27 cellular contexts compared by ENCODE assay signal in the genomic region with DNA sequence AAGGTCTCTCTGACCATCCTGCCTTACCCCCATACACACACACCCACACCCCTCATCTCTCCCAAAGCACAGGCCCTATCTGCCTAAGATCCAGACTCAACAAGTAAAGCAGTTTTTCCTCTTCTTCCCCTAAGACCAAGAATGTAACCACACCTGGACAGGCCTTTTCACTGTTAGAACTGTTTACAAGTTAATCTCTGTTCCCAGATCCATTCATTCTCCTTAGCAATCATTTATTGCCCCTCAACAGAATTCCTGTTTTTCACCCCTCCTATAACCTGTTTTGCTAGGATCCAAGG. TPM values are rescaled to one million over a fixed set of nuclear protein-coding genes. Genes with fewer than 3 reads are reported as not detected.
DNase-seq lines count a peak whose midpoint lies in the region; ATAC-seq, FAIRE-seq and TF ChIP-seq lines count a peak whose summit lies in the region.
"Had no signal": no experiment of that assay in that cellular context is flagged by ENCODE, and none has a peak within 500 bp of the region (broad histone marks: within the 10 kb centered on the region; RNA-seq: fewer than 3 reads in every experiment).

No MANE protein-coding gene starts in this region.

- H2AFZ ChIP-seq in GM23338 (no peak overlapping the region), KMS-11 (ENCODE audit: low read depth) (no peak overlapping the region), H1 (ENCODE audit: low read length) (no peak overlapping the region), mesenchymal stem cell (ENCODE audit: low read depth, low read length) (no peak overlapping the region)

- H3K27ac ChIP-seq in GM23338 (ENCODE audit: low read depth): 0 out of 2 replicates have a peak overlapping the region, but pooled peaks have one; percentile 64
- no peak overlapping the region for H3K27ac ChIP-seq in KMS-11
- no peak overlapping the region for H3K27ac ChIP-seq in H1 (ENCODE audit: low read depth, low read length)
- no peak overlapping the region for H3K27ac ChIP-seq in mesenchymal stem cell (ENCODE audit: low read length, poor library complexity, severe bottlenecking)
- H3K27ac ChIP-seq: BLaER1 treated with 17β-estradiol and CSF1 and Interleukin-3, amounts not matched to agents 10 nM and 100 nM; HL-60 had no signal

- no peaks in the 10 kb centered on the region for H3F3A ChIP-seq in GM23338 (replicated peaks; ENCODE audit: low read depth)

- H3K9ac ChIP-seq in KMS-11 (no peak overlapping the region), H1 (replicated peaks in 1 of 4; ENCODE audit: extremely low read depth in 1 of 4, low read depth in 3 of 4, low read length in 3 of 4) (no peak overlapping the region; a peak in 1 of 7 replicates), mesenchymal stem cell (ENCODE audit: low read length) (no peak overlapping the region)
- H3K9ac ChIP-seq: BLaER1 treated with 17β-estradiol and CSF1 and Interleukin-3, amounts not matched to agents 10 nM and 100 nM had no signal

- FAIRE-seq in H1 (lab: Jason Lieb, UNC): no peak
- FAIRE-seq: GM12891, GM18507, H54 had no signal

- TF ChIP-seq EP300 in H1 (IDR thresholded peaks at IDR 0.05; ENCODE audit: borderline replicate concordance in 1 of 2, low read depth in 2 of 2, low read length in 2 of 2): no peak

- no peak overlapping the region for H4K5ac ChIP-seq in H1 (ENCODE audit: insufficient read length, low read depth, low read length)

- TF ChIP-seq RAD21 in H1 (IDR thresholded peaks at IDR 0.05 in 1 of 2, conservative IDR thresholded peaks at IDR 0.05 in 1 of 2; ENCODE audit: low read depth in 2 of 2, low read length in 2 of 2): no peak

- H3K4ac ChIP-seq in H1 (replicated peaks; ENCODE audit: insufficient read length, low read depth, low read length) (no peak overlapping the region), mesenchymal stem cell (ENCODE audit: low read depth in 1 of 2, low read length in 2 of 2) (no peak overlapping the region)

- POLR2A ChIA-PET in H1 (lab: Charles Lee; ENCODE audit: partially characterized antibody): interaction anchor here (1.1 to 3.0 kb wide), 3 partner anchors 12 to 35 kb away, joined by 5 to 12 read pairs (median 5); partner anchors contain the start of genes ACIN1 and C14orf119

- H2BK120ac ChIP-seq in H1 (replicated peaks; ENCODE audit: low read depth, low read length) (no peak overlapping the region), mesenchymal stem cell (ENCODE audit: low read depth, low read length) (no peak overlapping the region)

- peaks cover 4% of the 10 kb centered on the region; the same call in 1 of the 3 replicates for H3K36me3 Mint-ChIP-seq in GM23338 (ENCODE audit: low read depth)
- H3K36me3 Mint-ChIP-seq in activated T-helper 1 cell treated with anti-CD3 and anti-CD28 coated beads, Interleukin-12 subunit alpha, Interleukin-12 subunit beta, Interleukin-2, Interleukin-4 antibody, amounts not matched to agents 30 ng/mL and 10 ng/mL and 1 ng/mL, durations not matched to agents 14 hours and 24 hours and 36 hours (ENCODE audit: low read depth): no peaks in the 10 kb centered on the region
- H3K36me3 Mint-ChIP-seq: CD4-positive, alpha-beta memory T cell had no signal

- no peak overlapping the region for H3K23ac ChIP-seq in H1 (ENCODE audit: insufficient read length)
- H3K23ac ChIP-seq in mesenchymal stem cell (ENCODE audit: low read length in 2 of 2): no peak overlapping the region

- H3K18ac ChIP-seq in H1 (ENCODE audit: extremely low read depth, low read length): no peak overlapping the region
- H3K18ac ChIP-seq in mesenchymal stem cell (ENCODE audit: low read depth in 1 of 2, low read length in 2 of 2): no peak overlapping the region

- no peak for TF ChIP-seq POLR2A in H1 (IDR thresholded peaks at IDR 0.05; ENCODE audit: control extremely low read depth in 1 of 2, low read depth in 2 of 2, low read length in 2 of 2)

- H2BK15ac ChIP-seq in H1 (ENCODE audit: low read length): peak overlapping the region; percentile 62; the same call in 1 of the 2 replicates
- H2BK15ac ChIP-seq in mesenchymal stem cell (ENCODE audit: low read depth, poor library complexity, severe bottlenecking): no peak overlapping the region

- H2AK5ac ChIP-seq in H1 (ENCODE audit: low read depth, low read length): no peak overlapping the region
- peak overlapping the region; percentile 31 for H2AK5ac ChIP-seq in mesenchymal stem cell (ENCODE audit: low read length, severe bottlenecking)

- intact Hi-C loops in activated T-helper 1 cell treated with anti-CD3 and anti-CD28 coated beads, Interleukin-12 subunit alpha, Interleukin-12 subunit beta, Interleukin-2, Interleukin-4 antibody, amounts not matched to agents 30 ng/mL and 10 ng/mL and 1 ng/mL, durations not matched to agents 14 hours and 24 hours and 36 hours (cut with micrococcal nuclease): no loop called here

- H3K9me2 ChIP-seq in GM23338 (ENCODE audit: insufficient read depth): 0 out of 2 replicates have a peak, but pooled peaks cover 4% of the 10 kb centered on the region

- no peaks in the 10 kb centered on the region for H3K79me1 ChIP-seq in H1 (ENCODE audit: low read depth, low read length)
- H3K79me1 ChIP-seq in mesenchymal stem cell (replicated peaks; ENCODE audit: low read length, poor library complexity, severe bottlenecking): peaks cover 2% of the 10 kb centered on the region

- H4K8ac ChIP-seq in H1 (ENCODE audit: extremely low read depth, insufficient read depth, low read length) (no peak overlapping the region), mesenchymal stem cell (ENCODE audit: low read length) (no peak overlapping the region)

- ATAC-seq in GM23338: no peak
- no peak for ATAC-seq in GM21529 (IDR thresholded peaks at IDR 0.05; ENCODE audit: unreplicated experiment)
- no peak for ATAC-seq in HG03280 (IDR thresholded peaks at IDR 0.05; ENCODE audit: unreplicated experiment)
- ATAC-seq: Panc1, SK-N-SH treated with all-trans-retinoic acid at 6 μM for 48 hours had no signal

- H3K4me1 ChIP-seq in GM23338 (ENCODE audit: insufficient read depth) (peaks cover 12% of the 10 kb centered on the region), KMS-11 (ENCODE audit: low read depth, poor library complexity, severe bottlenecking) (peaks cover 17% of the 10 kb centered on the region), H1 (replicated peaks in 1 of 4; ENCODE audit: control insufficient read depth in 3 of 4, insufficient read depth in 4 of 4, low read length in 3 of 4) (peaks cover 6 to 15% (median 9%) of the 10 kb centered on the region in 4 experiments; a peak in 4 of 7 replicates), mesenchymal stem cell (ENCODE audit: control insufficient read depth, insufficient read depth, low read depth, low read length) (peaks cover 6% of the 10 kb centered on the region)

- H3K36me3 ChIP-seq in GM23338 (ENCODE audit: insufficient read depth): no peaks in the 10 kb centered on the region
- H3K36me3 ChIP-seq in KMS-11 (ENCODE audit: insufficient read depth): no peaks in the 10 kb centered on the region
- H3K36me3 ChIP-seq in H1 (ENCODE audit: control insufficient read depth in 2 of 4, insufficient read depth in 4 of 4, low read length in 3 of 4): no peaks in the 10 kb centered on the region
- no peaks in the 10 kb centered on the region for H3K36me3 ChIP-seq in mesenchymal stem cell (ENCODE audit: control insufficient read depth in 1 of 2, insufficient read depth in 2 of 2, low read depth in 1 of 2, low read length in 2 of 2)
- H3K36me3 ChIP-seq: BLaER1 treated with 17β-estradiol and CSF1 and Interleukin-3, amounts not matched to agents 10 nM and 100 nM had no signal

- peaks cover 15% of the 10 kb centered on the region for H3K27me3 Mint-ChIP-seq in GM23338 (ENCODE audit: insufficient read depth, low read depth, poor library complexity)
- H3K27me3 Mint-ChIP-seq in activated T-helper 1 cell treated with anti-CD3 and anti-CD28 coated beads, Interleukin-12 subunit alpha, Interleukin-12 subunit beta, Interleukin-2, Interleukin-4 antibody, amounts not matched to agents 30 ng/mL and 10 ng/mL and 1 ng/mL, durations not matched to agents 14 hours and 24 hours and 36 hours (ENCODE audit: insufficient read depth): peaks cover 17% of the 10 kb centered on the region
- H3K27me3 Mint-ChIP-seq: CD4-positive, alpha-beta memory T cell had no signal

- no peaks in the 10 kb centered on the region for H4K20me1 ChIP-seq in GM23338 (replicated peaks; ENCODE audit: insufficient read depth)
- no peaks in the 10 kb centered on the region for H4K20me1 ChIP-seq in KMS-11 (ENCODE audit: insufficient read depth)
- no peaks in the 10 kb centered on the region for H4K20me1 ChIP-seq in H1 (replicated peaks in 1 of 2; ENCODE audit: control insufficient read depth in 1 of 2, insufficient read depth in 2 of 2, low read length in 2 of 2)

- H3K4me3 ChIP-seq in GM23338: 0 out of 2 replicates have a peak overlapping the region, but pooled peaks have one; percentile 22
- no peak overlapping the region for H3K4me3 ChIP-seq in KMS-11 (IDR thresholded peaks at IDR 0.05; ENCODE audit: insufficient read depth, low read depth, low read length)
- H3K4me3 ChIP-seq in H1 (ENCODE audit: extremely low read depth in 1 of 4, insufficient read depth in 2 of 4, low read depth in 3 of 4, low read length in 4 of 4): no peak overlapping the region
- no peak overlapping the region for H3K4me3 ChIP-seq in mesenchymal stem cell (ENCODE audit: insufficient read depth in 1 of 2, low read depth in 1 of 2, low read length in 2 of 2)
- H3K4me3 ChIP-seq: BLaER1 treated with 17β-estradiol and CSF1 and Interleukin-3, amounts not matched to agents 10 nM and 100 nM had no signal

- TF ChIP-seq CTCF in GM23338 (conservative IDR thresholded peaks at IDR 0.05; ENCODE audit: low read depth in 2 of 2) (no peak), KMS-11 (conservative IDR thresholded peaks at IDR 0.05; ENCODE audit: low read depth, low read length) (no peak), H1 (IDR thresholded peaks at IDR 0.05; ENCODE audit: control extremely low read depth in 1 of 3, insufficient read depth in 1 of 3, low read depth in 1 of 3, low read length in 3 of 3) (no peak)

- no peak overlapping the region; the same call in 2 of the 3 replicates for H3K4me3 Mint-ChIP-seq in GM23338
- no peak overlapping the region for H3K4me3 Mint-ChIP-seq in activated T-helper 1 cell treated with anti-CD3 and anti-CD28 coated beads, Interleukin-12 subunit alpha, Interleukin-12 subunit beta, Interleukin-2, Interleukin-4 antibody, amounts not matched to agents 30 ng/mL and 10 ng/mL and 1 ng/mL, durations not matched to agents 14 hours and 24 hours and 36 hours
- H3K4me3 Mint-ChIP-seq: CD4-positive, alpha-beta memory T cell had no signal

- H3K4me1 Mint-ChIP-seq in GM23338: peaks cover 27% of the 10 kb centered on the region
- H3K4me1 Mint-ChIP-seq in activated T-helper 1 cell treated with anti-CD3 and anti-CD28 coated beads, Interleukin-12 subunit alpha, Interleukin-12 subunit beta, Interleukin-2, Interleukin-4 antibody, amounts not matched to agents 30 ng/mL and 10 ng/mL and 1 ng/mL, durations not matched to agents 14 hours and 24 hours and 36 hours (ENCODE audit: low read depth): no peaks in the 10 kb centered on the region
- H3K4me1 Mint-ChIP-seq: CD4-positive, alpha-beta memory T cell had no signal

- H3K23me2 ChIP-seq in H1 (ENCODE audit: low read depth, low read length): no peaks in the 10 kb centered on the region; the same call in 1 of the 2 replicates

- no peak overlapping the region for H3K27ac Mint-ChIP-seq in GM23338
- H3K27ac Mint-ChIP-seq in activated T-helper 1 cell treated with anti-CD3 and anti-CD28 coated beads, Interleukin-12 subunit alpha, Interleukin-12 subunit beta, Interleukin-2, Interleukin-4 antibody, amounts not matched to agents 30 ng/mL and 10 ng/mL and 1 ng/mL, durations not matched to agents 14 hours and 24 hours and 36 hours: no peak overlapping the region
- H3K27ac Mint-ChIP-seq: CD4-positive, alpha-beta memory T cell had no signal

- CTCF ChIA-PET in H1 (lab: Charles Lee; ENCODE audit: partially characterized antibody): interaction anchor here (0.7 to 1.3 kb wide), 3 partner anchors 24 to 34 kb away, joined by 3 read pairs; no protein-coding TSS in a partner anchor

- H2BK12ac ChIP-seq in H1 (ENCODE audit: low read depth, low read length) (no peak overlapping the region), mesenchymal stem cell (ENCODE audit: low read length in 2 of 2) (no peak overlapping the region)

- H3K27me3 ChIP-seq in GM23338 (ENCODE audit: insufficient read depth) (no peaks in the 10 kb centered on the region), KMS-11 (ENCODE audit: insufficient read depth, low read depth) (no peaks in the 10 kb centered on the region), H1 (replicated peaks in 1 of 4; ENCODE audit: control insufficient read depth in 3 of 4, extremely low read depth in 1 of 4, insufficient read depth in 3 of 4, low read length in 3 of 4) (no peaks in the 10 kb centered on the region; a peak in 4 of 7 replicates), mesenchymal stem cell (ENCODE audit: control insufficient read depth in 1 of 2, insufficient read depth in 1 of 2, low read length in 2 of 2) (peaks cover 3 to 4% of the 10 kb centered on the region in 2 experiments)
- H3K27me3 ChIP-seq: BLaER1 treated with 17β-estradiol and CSF1 and Interleukin-3, amounts not matched to agents 10 nM and 100 nM had no signal

- DNase-seq in GM23338 (ENCODE audit: low spot score): no peak
- no peak for DNase-seq in H1 (ENCODE audit: low read depth in 1 of 2, low spot score in 2 of 2)
- no peak for DNase-seq in mesenchymal stem cell
- DNase-seq in NCI-H345 treated with DMSO at 0.1 percent for 48 hours (lab: John Stamatoyannopoulos, UW; ENCODE audit: unreplicated experiment): no peak
- DNase-seq in activated T-helper 1 cell treated with anti-CD3 and anti-CD28 coated beads, Interleukin-12 subunit alpha, Interleukin-12 subunit beta, Interleukin-2, Interleukin-4 antibody, amounts not matched to agents 30 ng/mL and 10 ng/mL and 1 ng/mL, durations not matched to agents 14 hours and 24 hours and 36 hours (ENCODE audit: low spot score): no peak
- DNase-seq: 8988T; CD4-positive, alpha-beta memory T cell; Kasumi-1; NCI-H1048; NCI-H1417 treated with DMSO at 0.1 percent for 48 hours; NCI-H1930; NCI-H2227 treated with DMSO at 0.1 percent for 48 hours; NCI-H524; NCI-H774 had no signal

- H4K91ac ChIP-seq in H1 (replicated peaks; ENCODE audit: insufficient read length, low read length) (no peak overlapping the region), mesenchymal stem cell (ENCODE audit: low read length) (no peak overlapping the region)

- H3K79me2 ChIP-seq in GM23338 (replicated peaks; ENCODE audit: insufficient read depth) (no peaks in the 10 kb centered on the region), KMS-11 (ENCODE audit: insufficient read depth, low read depth) (no peaks in the 10 kb centered on the region), H1 (ENCODE audit: control insufficient read depth in 1 of 2, insufficient read depth in 2 of 2, low read length in 2 of 2) (no peaks in the 10 kb centered on the region)

- no peak overlapping the region for H3K56ac ChIP-seq in H1 (replicated peaks; ENCODE audit: insufficient read length, low read depth, low read length)

- H3K9me3 ChIP-seq in H1 (ENCODE audit: insufficient read depth in 2 of 2, low read depth in 1 of 2, low read length in 1 of 2): peaks cover 3 to 4% of the 10 kb centered on the region in 2 experiments; a peak in 2 of 4 replicates
- no peaks in the 10 kb centered on the region for H3K9me3 ChIP-seq in mesenchymal stem cell (ENCODE audit: control insufficient read depth, low read length)

- H2BK5ac ChIP-seq in H1 (ENCODE audit: low read depth, low read length): no peak overlapping the region; the same call in 1 of the 2 replicates
- no peak overlapping the region for H2BK5ac ChIP-seq in mesenchymal stem cell (ENCODE audit: low read depth, low read length, poor library complexity, severe bottlenecking)

- H3K4me2 ChIP-seq in GM23338 (peak overlapping the region; percentile 17; the same call in 1 of the 2 replicates), KMS-11 (peak overlapping the region; percentile 48; the same call in 1 of the 2 replicates), H1 (ENCODE audit: insufficient read depth in 1 of 2, low read depth in 2 of 2, low read length in 2 of 2) (no peak overlapping the region), mesenchymal stem cell (ENCODE audit: low read length, poor library complexity, severe bottlenecking) (no peak overlapping the region)

- H3K14ac ChIP-seq in H1 (ENCODE audit: insufficient read length): no peak overlapping the region
- H3K14ac ChIP-seq in mesenchymal stem cell (ENCODE audit: low read length in 2 of 2): no peak overlapping the region

- H2BK20ac ChIP-seq in H1 (ENCODE audit: low read length): peak overlapping the region; percentile 23; the same call in 1 of the 2 replicates

- peaks cover 5% of the 10 kb centered on the region; the same call in 2 of the 3 replicates for H3K9me3 Mint-ChIP-seq in GM23338
- no peaks in the 10 kb centered on the region for H3K9me3 Mint-ChIP-seq in activated T-helper 1 cell treated with anti-CD3 and anti-CD28 coated beads, Interleukin-12 subunit alpha, Interleukin-12 subunit beta, Interleukin-2, Interleukin-4 antibody, amounts not matched to agents 30 ng/mL and 10 ng/mL and 1 ng/mL, durations not matched to agents 14 hours and 24 hours and 36 hours
- H3K9me3 Mint-ChIP-seq: CD4-positive, alpha-beta memory T cell had no signal

RNA-seq across cellular contexts. Expression of gene CIROP, which starts 1.9 kb away (rescaled TPM):
- total RNA-seq in GM23338 (2014; rRNA removed; shearing (Covaris generic)): not detected in 2 replicates
- polyA plus RNA-seq in GM23338 (2016; fragmentation: Nextera tagmentation; extraction: Ambion mirVana): not detected in 2 replicates
- total RNA-seq in H1 (2021; fragmentation: NEBNext Ultra II Directional; extraction: Animal tissue kit (Norgen Biotek cat#: 25700)): not detected in 2 replicates
- polyA plus RNA-seq in H1 (2011; rRNA removed): 0.03 and 0.06 TPM in 2 replicates
- not detected for polyA plus RNA-seq in H1 (2011; cell fraction: cytosol; rRNA removed)
- 0.17 TPM for polyA plus RNA-seq in H1 (2011; cell fraction: nucleus; rRNA removed)
- 0.07 to 0.13 TPM in 2 of 4 replicates, not detected in the others for polyA plus RNA-seq in H1 (2012, experiment 1 of 2)
- not detected for polyA plus RNA-seq in H1 (2012, experiment 2 of 2)
- 0.02 TPM for polyA plus RNA-seq in H1 (2013, experiment 1 of 2)
- 0.02 TPM for polyA plus RNA-seq in H1 (2013, experiment 2 of 2)
- polyA minus RNA-seq in H1 (2011; rRNA and poly(A)+ RNA removed): 0.13 TPM in 1 of 2 replicates, not detected in the other
- polyA minus RNA-seq in H1 (2011; cell fraction: cytosol; rRNA and poly(A)+ RNA removed): not detected
- not detected for polyA minus RNA-seq in H1 (2011; cell fraction: nucleus; rRNA and poly(A)+ RNA removed)
- not detected for polyA plus RNA-seq in mesenchymal stem cell (2013, experiment 1 of 2)
- not detected for polyA plus RNA-seq in mesenchymal stem cell (2013, experiment 2 of 2)
- total RNA-seq in activated T-helper 1 cell treated with anti-CD3 and anti-CD28 coated beads, Interleukin-12 subunit alpha, Interleukin-12 subunit beta, Interleukin-2, Interleukin-4 antibody, amounts not matched to agents 30 ng/mL and 10 ng/mL and 1 ng/mL, durations not matched to agents 14 hours and 24 hours and 36 hours: not detected in 2 replicates
- total RNA-seq: CD4-positive, alpha-beta memory T cell; G401; HT-29; MCF 10A had no signal
- polyA plus RNA-seq: CD4-positive, alpha-beta memory T cell had no signal

RNA-seq across cellular contexts. Expression of gene C14orf119, which starts 11.4 kb away (rescaled TPM):
- 49.4 and 57.4 TPM in 2 replicates for total RNA-seq in GM23338 (2014; rRNA removed; shearing (Covaris generic))
- 114 and 118 TPM in 2 replicates for polyA plus RNA-seq in GM23338 (2016; fragmentation: Nextera tagmentation; extraction: Ambion mirVana)
- 78.1 and 91.2 TPM in 2 replicates for total RNA-seq in H1 (2021; fragmentation: NEBNext Ultra II Directional; extraction: Animal tissue kit (Norgen Biotek cat#: 25700))
- 49.8 and 94.0 TPM in 2 replicates for polyA plus RNA-seq in H1 (2011; rRNA removed)
- polyA plus RNA-seq in H1 (2011; cell fraction: cytosol; rRNA removed): 60.3 TPM
- 39.8 TPM for polyA plus RNA-seq in H1 (2011; cell fraction: nucleus; rRNA removed)
- 52.5 to 86.4 TPM (median 81.7 TPM) in 4 replicates for polyA plus RNA-seq in H1 (2012, experiment 1 of 2)
- polyA plus RNA-seq in H1 (2012, experiment 2 of 2): 22.6 TPM
- 32.8 TPM for polyA plus RNA-seq in H1 (2013, experiment 1 of 2)
- 35.7 TPM for polyA plus RNA-seq in H1 (2013, experiment 2 of 2)
- polyA minus RNA-seq in H1 (2011; rRNA and poly(A)+ RNA removed): 92.8 and 117 TPM in 2 replicates
- 28.5 TPM for polyA minus RNA-seq in H1 (2011; cell fraction: cytosol; rRNA and poly(A)+ RNA removed)
- 34.4 TPM for polyA minus RNA-seq in H1 (2011; cell fraction: nucleus; rRNA and poly(A)+ RNA removed)
- 50.4 TPM for polyA plus RNA-seq in mesenchymal stem cell (2013, experiment 1 of 2)
- 51.9 TPM for polyA plus RNA-seq in mesenchymal stem cell (2013, experiment 2 of 2)
- total RNA-seq in activated T-helper 1 cell treated with anti-CD3 and anti-CD28 coated beads, Interleukin-12 subunit alpha, Interleukin-12 subunit beta, Interleukin-2, Interleukin-4 antibody, amounts not matched to agents 30 ng/mL and 10 ng/mL and 1 ng/mL, durations not matched to agents 14 hours and 24 hours and 36 hours: 49.7 and 55.6 TPM in 2 replicates

RNA-seq across cellular contexts. Expression of gene ACIN1, which starts 11.8 kb away (rescaled TPM):
- total RNA-seq in GM23338 (2014; rRNA removed; shearing (Covaris generic)): 169 and 172 TPM in 2 replicates
- polyA plus RNA-seq in GM23338 (2016; fragmentation: Nextera tagmentation; extraction: Ambion mirVana): 73.6 and 76.1 TPM in 2 replicates
- total RNA-seq in H1 (2021; fragmentation: NEBNext Ultra II Directional; extraction: Animal tissue kit (Norgen Biotek cat#: 25700)): 233 and 237 TPM in 2 replicates
- 132 and 153 TPM in 2 replicates for polyA plus RNA-seq in H1 (2011; rRNA removed)
- polyA plus RNA-seq in H1 (2011; cell fraction: cytosol; rRNA removed): 184 TPM
- polyA plus RNA-seq in H1 (2011; cell fraction: nucleus; rRNA removed): 411 TPM
- 220 to 270 TPM (median 242 TPM) in 4 replicates for polyA plus RNA-seq in H1 (2012, experiment 1 of 2)
- polyA plus RNA-seq in H1 (2012, experiment 2 of 2): 88.4 TPM
- polyA plus RNA-seq in H1 (2013, experiment 1 of 2): 173 TPM
- polyA plus RNA-seq in H1 (2013, experiment 2 of 2): 154 TPM
- 167 and 168 TPM in 2 replicates for polyA minus RNA-seq in H1 (2011; rRNA and poly(A)+ RNA removed)
- polyA minus RNA-seq in H1 (2011; cell fraction: cytosol; rRNA and poly(A)+ RNA removed): 126 TPM
- polyA minus RNA-seq in H1 (2011; cell fraction: nucleus; rRNA and poly(A)+ RNA removed): 251 TPM
- 96.0 TPM for polyA plus RNA-seq in mesenchymal stem cell (2013, experiment 1 of 2)
- 87.5 TPM for polyA plus RNA-seq in mesenchymal stem cell (2013, experiment 2 of 2)
- total RNA-seq in activated T-helper 1 cell treated with anti-CD3 and anti-CD28 coated beads, Interleukin-12 subunit alpha, Interleukin-12 subunit beta, Interleukin-2, Interleukin-4 antibody, amounts not matched to agents 30 ng/mL and 10 ng/mL and 1 ng/mL, durations not matched to agents 14 hours and 24 hours and 36 hours: 221 and 225 TPM in 2 replicates

RNA-seq across cellular contexts. Expression of gene CEBPE, which starts 12.4 kb away (rescaled TPM):
- not detected in 2 replicates for total RNA-seq in GM23338 (2014; rRNA removed; shearing (Covaris generic))
- polyA plus RNA-seq in GM23338 (2016; fragmentation: Nextera tagmentation; extraction: Ambion mirVana): not detected in 2 replicates
- total RNA-seq in H1 (2021; fragmentation: NEBNext Ultra II Directional; extraction: Animal tissue kit (Norgen Biotek cat#: 25700)): not detected in 2 replicates
- polyA plus RNA-seq in H1 (2011; rRNA removed): 0.05 and 0.06 TPM in 2 replicates
- polyA plus RNA-seq in H1 (2011; cell fraction: cytosol; rRNA removed): 0.04 TPM
- not detected for polyA plus RNA-seq in H1 (2011; cell fraction: nucleus; rRNA removed)
- polyA plus RNA-seq in H1 (2012, experiment 1 of 2): not detected in 4 replicates
- not detected for polyA plus RNA-seq in H1 (2012, experiment 2 of 2)
- polyA plus RNA-seq in H1 (2013, experiment 1 of 2): 0.02 TPM
- not detected for polyA plus RNA-seq in H1 (2013, experiment 2 of 2)
- 0.10 TPM in 1 of 2 replicates, not detected in the other for polyA minus RNA-seq in H1 (2011; rRNA and poly(A)+ RNA removed)
- not detected for polyA minus RNA-seq in H1 (2011; cell fraction: cytosol; rRNA and poly(A)+ RNA removed)
- polyA minus RNA-seq in H1 (2011; cell fraction: nucleus; rRNA and poly(A)+ RNA removed): not detected
- not detected for polyA plus RNA-seq in mesenchymal stem cell (2013, experiment 1 of 2)
- polyA plus RNA-seq in mesenchymal stem cell (2013, experiment 2 of 2): not detected
- total RNA-seq in activated T-helper 1 cell treated with anti-CD3 and anti-CD28 coated beads, Interleukin-12 subunit alpha, Interleukin-12 subunit beta, Interleukin-2, Interleukin-4 antibody, amounts not matched to agents 30 ng/mL and 10 ng/mL and 1 ng/mL, durations not matched to agents 14 hours and 24 hours and 36 hours: not detected in 2 replicates
- total RNA-seq: G401, HT-29, MCF 10A had no signal

RNA-seq across cellular contexts. Expression of gene CDH24, which starts 49.4 kb away (rescaled TPM):
- 16.9 and 17.8 TPM in 2 replicates for total RNA-seq in GM23338 (2014; rRNA removed; shearing (Covaris generic))
- 4.4 and 6.2 TPM in 2 replicates for polyA plus RNA-seq in GM23338 (2016; fragmentation: Nextera tagmentation; extraction: Ambion mirVana)
- 18.1 TPM in 2 replicates for total RNA-seq in H1 (2021; fragmentation: NEBNext Ultra II Directional; extraction: Animal tissue kit (Norgen Biotek cat#: 25700))
- polyA plus RNA-seq in H1 (2011; rRNA removed): 27.6 and 41.8 TPM in 2 replicates
- 22.4 TPM for polyA plus RNA-seq in H1 (2011; cell fraction: cytosol; rRNA removed)
- polyA plus RNA-seq in H1 (2011; cell fraction: nucleus; rRNA removed): 122 TPM
- 13.2 to 19.3 TPM (median 18.1 TPM) in 4 replicates for polyA plus RNA-seq in H1 (2012, experiment 1 of 2)
- 12.2 TPM for polyA plus RNA-seq in H1 (2012, experiment 2 of 2)
- polyA plus RNA-seq in H1 (2013, experiment 1 of 2): 15.1 TPM
- polyA plus RNA-seq in H1 (2013, experiment 2 of 2): 14.6 TPM
- polyA minus RNA-seq in H1 (2011; rRNA and poly(A)+ RNA removed): 16.9 and 24.6 TPM in 2 replicates
- 11.2 TPM for polyA minus RNA-seq in H1 (2011; cell fraction: cytosol; rRNA and poly(A)+ RNA removed)
- polyA minus RNA-seq in H1 (2011; cell fraction: nucleus; rRNA and poly(A)+ RNA removed): 18.3 TPM
- polyA plus RNA-seq in mesenchymal stem cell (2013, experiment 1 of 2): 5.8 TPM
- polyA plus RNA-seq in mesenchymal stem cell (2013, experiment 2 of 2): 5.0 TPM
- total RNA-seq in activated T-helper 1 cell treated with anti-CD3 and anti-CD28 coated beads, Interleukin-12 subunit alpha, Interleukin-12 subunit beta, Interleukin-2, Interleukin-4 antibody, amounts not matched to agents 30 ng/mL and 10 ng/mL and 1 ng/mL, durations not matched to agents 14 hours and 24 hours and 36 hours: 1.0 and 1.2 TPM in 2 replicates

Comparison
In these comparisons a context has a peak if more than half of its experiments do, and no peak if none do; other contexts are left out.
1. H3K4me2 ChIP-seq: peak in GM23338 (single experiment) and KMS-11 (single experiment); none in H1 (0 of 2) and mesenchymal stem cell (single experiment).